1 cellular context compared by ENCODE assay signal in the genomic region with DNA sequence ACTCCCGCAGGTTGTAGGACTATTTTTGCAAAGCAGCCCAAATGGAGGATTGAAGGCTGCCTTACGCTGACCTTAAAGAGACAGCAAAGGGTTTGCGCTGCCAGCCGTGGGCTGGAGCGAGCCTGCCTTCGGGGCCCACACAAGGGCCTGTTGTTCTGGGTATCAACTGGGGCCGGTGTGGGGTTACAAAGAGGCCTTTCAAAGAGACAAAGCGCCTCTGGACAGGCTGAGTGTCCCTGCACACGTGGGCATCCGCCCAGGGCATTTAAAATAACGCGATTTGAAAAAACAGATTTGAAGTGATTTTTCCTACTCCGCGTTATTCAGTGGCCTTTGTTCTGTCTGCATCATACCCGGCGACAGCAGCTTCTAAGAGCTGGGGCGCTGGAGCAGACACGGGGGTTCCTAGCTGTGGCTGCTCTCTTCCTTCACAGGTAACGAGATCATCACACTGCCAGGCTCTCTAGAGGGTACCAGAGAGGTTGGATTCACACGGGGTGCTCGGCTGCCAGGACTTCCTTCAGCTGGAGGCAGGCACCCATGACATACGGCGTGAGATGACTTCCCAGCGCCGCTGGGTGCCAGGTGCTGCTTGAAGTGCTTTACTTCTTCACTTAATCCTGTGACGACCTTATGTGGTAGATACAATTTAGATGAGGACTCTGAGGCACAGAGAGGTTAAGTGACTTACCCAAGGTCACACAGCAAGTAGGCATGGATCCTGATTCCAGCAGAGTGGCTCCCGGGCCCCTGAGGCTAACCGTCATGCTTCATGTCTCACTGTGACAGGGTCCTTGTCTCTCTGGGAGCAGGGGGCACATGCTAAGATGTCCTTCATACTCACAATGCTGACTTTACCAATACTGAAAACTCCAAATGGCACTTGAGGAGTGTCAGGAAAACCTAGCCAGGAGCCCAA.
A peak's percentile ranks its signal among the peaks of the same experiment; 100 is the strongest.
TF ChIP-seq lines count a peak whose summit lies in the region.

No MANE protein-coding gene starts in this region.

TF ChIP-seq in HepG2, 621 proteins besides CTCF, POLR2A, EP300 and RAD21 (continued from another document and continues in another):
- TF ChIP-seq ZNF629 (CRISPR knock-in tag; conservative IDR thresholded peaks at IDR 0.05) (no peak), ERF (CRISPR knock-in tag; IDR thresholded peaks at IDR 0.05) (peak; percentile 19; the same call in 1 of the 2 replicates), SMC3 (IDR thresholded peaks at IDR 0.05; ENCODE audit: low read length) (no peak), TBX2 (CRISPR knock-in tag; IDR thresholded peaks at IDR 0.05; ENCODE audit: borderline replicate concordance) (peak; percentile 70), ISX (CRISPR knock-in tag; conservative IDR thresholded peaks at IDR 0.05) (no peak), ZNF17 (CRISPR knock-in tag; IDR thresholded peaks at IDR 0.05) (no peak), ZNF619 (CRISPR knock-in tag; IDR thresholded peaks at IDR 0.05) (0 out of 2 replicates have a peak, but pooled peaks have one; percentile 46), POLR2AphosphoS2 (IDR thresholded peaks at IDR 0.05; ENCODE audit: low read depth, low read length) (no peak), PHF5A (CRISPR knock-in tag; IDR thresholded peaks at IDR 0.05; ENCODE audit: low read depth, unreplicated experiment) (no peak), ZNF547 (CRISPR knock-in tag; IDR thresholded peaks at IDR 0.05) (no peak), ZNF101 (CRISPR knock-in tag; IDR thresholded peaks at IDR 0.05; ENCODE audit: borderline replicate concordance, low read depth) (no peak), MATR3 (CRISPR knock-in tag; IDR thresholded peaks at IDR 0.05) (no peak), SIX4 (CRISPR knock-in tag; IDR thresholded peaks at IDR 0.05) (peak; percentile 38; the same call in 1 of the 2 replicates), ETV6 (CRISPR knock-in tag; conservative IDR thresholded peaks at IDR 0.05) (0 out of 2 replicates have a peak, but pooled peaks have one; percentile 53), ZNF75D (CRISPR knock-in tag; IDR thresholded peaks at IDR 0.05; ENCODE audit: borderline replicate concordance) (no peak), ELF4 (CRISPR knock-in tag; IDR thresholded peaks at IDR 0.05; ENCODE audit: borderline replicate concordance) (0 out of 2 replicates have a peak, but pooled peaks have one; percentile 56), ZSCAN12 (CRISPR knock-in tag; IDR thresholded peaks at IDR 0.05) (no peak), ZNF768 (CRISPR knock-in tag; IDR thresholded peaks at IDR 0.05) (peak; percentile 99), RBM39 (IDR thresholded peaks at IDR 0.05; ENCODE audit: low read depth, low read length, poor library complexity, severe bottlenecking) (peak; percentile 48), ZNF350 (CRISPR knock-in tag; IDR thresholded peaks at IDR 0.05; ENCODE audit: borderline replicate concordance, low read depth) (no peak), ZNF337 (CRISPR knock-in tag; IDR thresholded peaks at IDR 0.05; ENCODE audit: borderline replicate concordance, low read depth) (no peak), ZNF331 (CRISPR knock-in tag; IDR thresholded peaks at IDR 0.05) (peak; percentile 25; the same call in 1 of the 2 replicates), ZC3H4 (CRISPR knock-in tag; IDR thresholded peaks at IDR 0.05; ENCODE audit: borderline replicate concordance) (0 out of 2 replicates have a peak, but pooled peaks have one; percentile 24), MIER2 (CRISPR knock-in tag; IDR thresholded peaks at IDR 0.05) (peak; percentile 36; the same call in 1 of the 2 replicates), ZNF460 (CRISPR knock-in tag; IDR thresholded peaks at IDR 0.05; ENCODE audit: borderline replicate concordance) (no peak), ADNP (CRISPR knock-in tag; IDR thresholded peaks at IDR 0.05) (no peak), ZKSCAN8 (CRISPR knock-in tag; IDR thresholded peaks at IDR 0.05; ENCODE audit: borderline replicate concordance) (no peak), SMYD3 (CRISPR knock-in tag; IDR thresholded peaks at IDR 0.05) (no peak), RBM22 (optimal IDR thresholded peaks at IDR 0.05; ENCODE audit: low read length) (no peak), ZNF496 (CRISPR knock-in tag; IDR thresholded peaks at IDR 0.05; ENCODE audit: insufficient replicate concordance) (no peak), MTA1 (CRISPR knock-in tag; IDR thresholded peaks at IDR 0.05; ENCODE audit: borderline replicate concordance) (0 out of 2 replicates have a peak, but pooled peaks have one; percentile 9), HOXA3 (CRISPR knock-in tag; IDR thresholded peaks at IDR 0.05) (no peak), JUN (CRISPR knock-in tag; IDR thresholded peaks at IDR 0.05) (no peak), ZFP82 (CRISPR knock-in tag; IDR thresholded peaks at IDR 0.05; ENCODE audit: borderline replicate concordance) (no peak), NAIF1 (CRISPR knock-in tag; IDR thresholded peaks at IDR 0.05; ENCODE audit: borderline replicate concordance) (0 out of 2 replicates have a peak, but pooled peaks have one; percentile 60), TCF7L2 (IDR thresholded peaks at IDR 0.05; ENCODE audit: low read depth, low read length) (no peak), ZFP36 (IDR thresholded peaks at IDR 0.05; ENCODE audit: borderline replicate concordance, low read depth, low read length, partially characterized antibody) (peak; percentile 38)
- TF ChIP-seq, protein P1, sequence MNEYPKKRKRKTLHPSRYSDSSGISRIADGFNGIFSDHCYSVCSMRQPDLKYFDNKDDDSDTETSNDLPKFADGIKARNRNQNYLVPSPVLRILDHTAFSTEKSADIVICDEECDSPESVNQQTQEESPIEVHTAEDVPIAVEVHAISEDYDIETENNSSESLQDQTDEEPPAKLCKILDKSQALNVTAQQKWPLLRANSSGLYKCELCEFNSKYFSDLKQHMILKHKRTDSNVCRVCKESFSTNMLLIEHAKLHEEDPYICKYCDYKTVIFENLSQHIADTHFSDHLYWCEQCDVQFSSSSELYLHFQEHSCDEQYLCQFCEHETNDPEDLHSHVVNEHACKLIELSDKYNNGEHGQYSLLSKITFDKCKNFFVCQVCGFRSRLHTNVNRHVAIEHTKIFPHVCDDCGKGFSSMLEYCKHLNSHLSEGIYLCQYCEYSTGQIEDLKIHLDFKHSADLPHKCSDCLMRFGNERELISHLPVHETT (CRISPR knock-in tag; conservative IDR thresholded peaks at IDR 0.05) = no peak
- TF ChIP-seq, protein P2, sequence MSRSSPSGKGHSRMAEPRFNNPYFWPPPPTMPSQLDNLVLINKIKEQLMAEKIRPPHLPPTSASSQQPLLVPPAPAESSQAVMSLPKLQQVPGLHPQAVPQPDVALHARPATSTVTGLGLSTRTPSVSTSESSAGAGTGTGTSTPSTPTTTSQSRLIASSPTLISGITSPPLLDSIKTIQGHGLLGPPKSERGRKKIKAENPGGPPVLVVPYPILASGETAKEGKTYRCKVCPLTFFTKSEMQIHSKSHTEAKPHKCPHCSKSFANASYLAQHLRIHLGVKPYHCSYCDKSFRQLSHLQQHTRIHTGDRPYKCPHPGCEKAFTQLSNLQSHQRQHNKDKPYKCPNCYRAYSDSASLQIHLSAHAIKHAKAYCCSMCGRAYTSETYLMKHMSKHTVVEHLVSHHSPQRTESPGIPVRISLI (CRISPR knock-in tag; IDR thresholded peaks at IDR 0.05; ENCODE audit: borderline replicate concordance) = peak; percentile 29; the same call in 1 of the 2 replicates
- TF ChIP-seq, protein P3, sequence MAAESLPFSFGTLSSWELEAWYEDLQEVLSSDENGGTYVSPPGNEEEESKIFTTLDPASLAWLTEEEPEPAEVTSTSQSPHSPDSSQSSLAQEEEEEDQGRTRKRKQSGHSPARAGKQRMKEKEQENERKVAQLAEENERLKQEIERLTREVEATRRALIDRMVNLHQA (CRISPR knock-in tag; IDR thresholded peaks at IDR 0.05) = no peak
- TF ChIP-seq, protein P4, sequence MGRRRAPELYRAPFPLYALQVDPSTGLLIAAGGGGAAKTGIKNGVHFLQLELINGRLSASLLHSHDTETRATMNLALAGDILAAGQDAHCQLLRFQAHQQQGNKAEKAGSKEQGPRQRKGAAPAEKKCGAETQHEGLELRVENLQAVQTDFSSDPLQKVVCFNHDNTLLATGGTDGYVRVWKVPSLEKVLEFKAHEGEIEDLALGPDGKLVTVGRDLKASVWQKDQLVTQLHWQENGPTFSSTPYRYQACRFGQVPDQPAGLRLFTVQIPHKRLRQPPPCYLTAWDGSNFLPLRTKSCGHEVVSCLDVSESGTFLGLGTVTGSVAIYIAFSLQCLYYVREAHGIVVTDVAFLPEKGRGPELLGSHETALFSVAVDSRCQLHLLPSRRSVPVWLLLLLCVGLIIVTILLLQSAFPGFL (CRISPR knock-in tag; IDR thresholded peaks at IDR 0.05) = no peak
- TF ChIP-seq, protein P5, sequence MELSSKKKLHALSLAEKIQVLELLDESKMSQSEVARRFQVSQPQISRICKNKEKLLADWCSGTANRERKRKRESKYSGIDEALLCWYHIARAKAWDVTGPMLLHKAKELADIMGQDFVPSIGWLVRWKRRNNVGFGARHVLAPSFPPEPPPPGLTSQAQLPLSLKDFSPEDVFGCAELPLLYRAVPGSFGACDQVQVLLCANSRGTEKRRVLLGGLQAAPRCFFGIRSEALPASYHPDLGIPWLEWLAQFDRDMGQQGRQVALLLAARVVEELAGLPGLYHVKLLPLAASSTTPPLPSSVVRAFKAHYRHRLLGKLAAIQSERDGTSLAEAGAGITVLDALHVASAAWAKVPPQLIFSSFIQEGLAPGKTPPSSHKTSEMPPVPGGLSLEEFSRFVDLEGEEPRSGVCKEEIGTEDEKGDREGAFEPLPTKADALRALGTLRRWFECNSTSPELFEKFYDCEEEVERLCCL (CRISPR knock-in tag; IDR thresholded peaks at IDR 0.05; ENCODE audit: borderline replicate concordance) = no peak
- TF ChIP-seq, protein P6, sequence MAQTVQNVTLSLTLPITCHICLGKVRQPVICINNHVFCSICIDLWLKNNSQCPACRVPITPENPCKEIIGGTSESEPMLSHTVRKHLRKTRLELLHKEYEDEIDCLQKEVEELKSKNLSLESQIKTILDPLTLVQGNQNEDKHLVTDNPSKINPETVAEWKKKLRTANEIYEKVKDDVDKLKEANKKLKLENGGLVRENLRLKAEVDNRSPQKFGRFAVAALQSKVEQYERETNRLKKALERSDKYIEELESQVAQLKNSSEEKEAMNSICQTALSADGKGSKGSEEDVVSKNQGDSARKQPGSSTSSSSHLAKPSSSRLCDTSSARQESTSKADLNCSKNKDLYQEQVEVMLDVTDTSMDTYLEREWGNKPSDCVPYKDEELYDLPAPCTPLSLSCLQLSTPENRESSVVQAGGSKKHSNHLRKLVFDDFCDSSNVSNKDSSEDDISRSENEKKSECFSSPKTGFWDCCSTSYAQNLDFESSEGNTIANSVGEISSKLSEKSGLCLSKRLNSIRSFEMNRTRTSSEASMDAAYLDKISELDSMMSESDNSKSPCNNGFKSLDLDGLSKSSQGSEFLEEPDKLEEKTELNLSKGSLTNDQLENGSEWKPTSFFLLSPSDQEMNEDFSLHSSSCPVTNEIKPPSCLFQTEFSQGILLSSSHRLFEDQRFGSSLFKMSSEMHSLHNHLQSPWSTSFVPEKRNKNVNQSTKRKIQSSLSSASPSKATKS (CRISPR knock-in tag; IDR thresholded peaks at IDR 0.05) = no peak
- TF ChIP-seq, protein P7, sequence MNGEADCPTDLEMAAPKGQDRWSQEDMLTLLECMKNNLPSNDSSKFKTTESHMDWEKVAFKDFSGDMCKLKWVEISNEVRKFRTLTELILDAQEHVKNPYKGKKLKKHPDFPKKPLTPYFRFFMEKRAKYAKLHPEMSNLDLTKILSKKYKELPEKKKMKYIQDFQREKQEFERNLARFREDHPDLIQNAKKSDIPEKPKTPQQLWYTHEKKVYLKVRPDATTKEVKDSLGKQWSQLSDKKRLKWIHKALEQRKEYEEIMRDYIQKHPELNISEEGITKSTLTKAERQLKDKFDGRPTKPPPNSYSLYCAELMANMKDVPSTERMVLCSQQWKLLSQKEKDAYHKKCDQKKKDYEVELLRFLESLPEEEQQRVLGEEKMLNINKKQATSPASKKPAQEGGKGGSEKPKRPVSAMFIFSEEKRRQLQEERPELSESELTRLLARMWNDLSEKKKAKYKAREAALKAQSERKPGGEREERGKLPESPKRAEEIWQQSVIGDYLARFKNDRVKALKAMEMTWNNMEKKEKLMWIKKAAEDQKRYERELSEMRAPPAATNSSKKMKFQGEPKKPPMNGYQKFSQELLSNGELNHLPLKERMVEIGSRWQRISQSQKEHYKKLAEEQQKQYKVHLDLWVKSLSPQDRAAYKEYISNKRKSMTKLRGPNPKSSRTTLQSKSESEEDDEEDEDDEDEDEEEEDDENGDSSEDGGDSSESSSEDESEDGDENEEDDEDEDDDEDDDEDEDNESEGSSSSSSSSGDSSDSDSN (CRISPR knock-in tag; IDR thresholded peaks at IDR 0.05) = peak; percentile 26
- TF ChIP-seq, protein P8, sequence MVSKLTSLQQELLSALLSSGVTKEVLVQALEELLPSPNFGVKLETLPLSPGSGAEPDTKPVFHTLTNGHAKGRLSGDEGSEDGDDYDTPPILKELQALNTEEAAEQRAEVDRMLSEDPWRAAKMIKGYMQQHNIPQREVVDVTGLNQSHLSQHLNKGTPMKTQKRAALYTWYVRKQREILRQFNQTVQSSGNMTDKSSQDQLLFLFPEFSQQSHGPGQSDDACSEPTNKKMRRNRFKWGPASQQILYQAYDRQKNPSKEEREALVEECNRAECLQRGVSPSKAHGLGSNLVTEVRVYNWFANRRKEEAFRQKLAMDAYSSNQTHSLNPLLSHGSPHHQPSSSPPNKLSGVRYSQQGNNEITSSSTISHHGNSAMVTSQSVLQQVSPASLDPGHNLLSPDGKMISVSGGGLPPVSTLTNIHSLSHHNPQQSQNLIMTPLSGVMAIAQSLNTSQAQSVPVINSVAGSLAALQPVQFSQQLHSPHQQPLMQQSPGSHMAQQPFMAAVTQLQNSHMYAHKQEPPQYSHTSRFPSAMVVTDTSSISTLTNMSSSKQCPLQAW (CRISPR knock-in tag; IDR thresholded peaks at IDR 0.05) = no peak
- TF ChIP-seq, protein P9, sequence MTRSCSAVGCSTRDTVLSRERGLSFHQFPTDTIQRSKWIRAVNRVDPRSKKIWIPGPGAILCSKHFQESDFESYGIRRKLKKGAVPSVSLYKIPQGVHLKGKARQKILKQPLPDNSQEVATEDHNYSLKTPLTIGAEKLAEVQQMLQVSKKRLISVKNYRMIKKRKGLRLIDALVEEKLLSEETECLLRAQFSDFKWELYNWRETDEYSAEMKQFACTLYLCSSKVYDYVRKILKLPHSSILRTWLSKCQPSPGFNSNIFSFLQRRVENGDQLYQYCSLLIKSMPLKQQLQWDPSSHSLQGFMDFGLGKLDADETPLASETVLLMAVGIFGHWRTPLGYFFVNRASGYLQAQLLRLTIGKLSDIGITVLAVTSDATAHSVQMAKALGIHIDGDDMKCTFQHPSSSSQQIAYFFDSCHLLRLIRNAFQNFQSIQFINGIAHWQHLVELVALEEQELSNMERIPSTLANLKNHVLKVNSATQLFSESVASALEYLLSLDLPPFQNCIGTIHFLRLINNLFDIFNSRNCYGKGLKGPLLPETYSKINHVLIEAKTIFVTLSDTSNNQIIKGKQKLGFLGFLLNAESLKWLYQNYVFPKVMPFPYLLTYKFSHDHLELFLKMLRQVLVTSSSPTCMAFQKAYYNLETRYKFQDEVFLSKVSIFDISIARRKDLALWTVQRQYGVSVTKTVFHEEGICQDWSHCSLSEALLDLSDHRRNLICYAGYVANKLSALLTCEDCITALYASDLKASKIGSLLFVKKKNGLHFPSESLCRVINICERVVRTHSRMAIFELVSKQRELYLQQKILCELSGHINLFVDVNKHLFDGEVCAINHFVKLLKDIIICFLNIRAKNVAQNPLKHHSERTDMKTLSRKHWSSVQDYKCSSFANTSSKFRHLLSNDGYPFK (CRISPR knock-in tag; IDR thresholded peaks at IDR 0.05; ENCODE audit: borderline replicate concordance) = 0 out of 2 replicates have a peak, but pooled peaks have one; percentile 2
